In the genomic region with DNA sequence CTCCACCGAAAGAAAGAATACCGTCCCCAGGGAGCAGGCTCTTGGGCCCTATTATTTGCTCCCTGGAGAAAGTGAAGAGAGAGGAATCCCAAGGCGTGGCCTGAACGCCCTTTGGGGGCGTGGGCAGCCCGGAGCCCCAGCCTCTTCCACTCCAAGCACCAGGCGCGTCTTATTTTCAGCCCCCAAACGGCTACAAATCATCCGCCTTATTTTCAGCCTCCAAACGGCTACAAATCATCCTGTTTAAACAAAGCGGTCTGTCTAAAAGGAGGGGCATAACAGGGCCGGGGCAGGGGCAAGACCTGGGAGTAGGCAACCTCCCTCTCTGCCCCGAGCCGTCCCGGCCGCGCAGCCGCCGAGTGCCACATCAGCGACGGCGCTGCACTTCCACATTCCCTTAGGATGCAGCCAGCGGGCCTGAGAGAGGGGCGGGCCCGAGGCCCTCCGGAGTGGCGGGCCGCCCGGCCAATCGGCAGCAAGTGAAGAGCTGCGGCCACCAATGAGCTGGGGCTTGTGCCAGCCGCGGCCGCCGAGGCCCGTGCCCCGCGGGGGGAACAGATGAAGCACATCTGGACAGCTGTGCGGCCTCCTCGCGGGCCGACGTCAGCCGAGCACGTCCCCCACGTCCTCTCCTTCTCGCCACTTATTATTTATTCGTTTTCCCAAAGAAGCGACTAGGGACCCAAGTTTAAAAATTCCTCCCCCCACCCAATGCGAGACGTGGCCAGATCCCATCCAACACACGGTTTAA, we compare ENCODE assay signal across 8 cellular contexts. TPM values are rescaled to one million over a fixed set of nuclear protein-coding genes. Genes with fewer than 3 reads are reported as not detected.
DNase-seq lines count a peak whose midpoint lies in the region; ATAC-seq and TF ChIP-seq lines count a peak whose summit lies in the region.

A gene with protein sequence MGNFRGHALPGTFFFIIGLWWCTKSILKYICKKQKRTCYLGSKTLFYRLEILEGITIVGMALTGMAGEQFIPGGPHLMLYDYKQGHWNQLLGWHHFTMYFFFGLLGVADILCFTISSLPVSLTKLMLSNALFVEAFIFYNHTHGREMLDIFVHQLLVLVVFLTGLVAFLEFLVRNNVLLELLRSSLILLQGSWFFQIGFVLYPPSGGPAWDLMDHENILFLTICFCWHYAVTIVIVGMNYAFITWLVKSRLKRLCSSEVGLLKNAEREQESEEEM (plus strand): TSS at position 561 of the 751 bp plus-strand sequence. CDS start 62,593 bp downstream, outside the sequence.

- DNase-seq in BE2C (peak; percentile 96), GM19240 (ENCODE audit: insufficient read length, low spot score) (peak; percentile 88), NCI-H524 (lab: John Stamatoyannopoulos, UW) (peak; percentile 90 to 98), dorsolateral prefrontal cortex (peak; percentile 83 to 98 (median 94)), right lobe of liver (peak; percentile 96 to 98 (median 98))
- peak; percentile 33 to 34 for DNase-seq in activated CD4-positive, alpha-beta T cell treated with anti-CD3 and anti-CD28 coated beads, Interleukin-2, amount 50 U/mL, for 4 hours
- peak; percentile 81 for DNase-seq in stimulated activated CD4-positive, alpha-beta T cell treated with anti-CD3 and anti-CD28 coated beads, Interleukin-4, amount 100 ng/mL, for 1 hour

- H3K36me3 ChIP-seq in BE2C = no peaks in the 10 kb centered on the region
- H3K36me3 ChIP-seq in right lobe of liver = no peaks in the 10 kb centered on the region

- peak; percentile 90 for TF ChIP-seq POLR2A in right lobe of liver (IDR thresholded peaks at IDR 0.05)

- under 1% methylated on average over 16 of the region's 53 CpGs for WGBS in right lobe of liver (ENCODE audit: insufficient coverage, low coverage, low lambda C conversion rate, missing lambda C conversion rate)

- H3K27ac ChIP-seq in dorsolateral prefrontal cortex (peak within 1 kb of the TSS in 50 of 59 donors; percentile 15 to 90 (median 62)), right lobe of liver (peak within 1 kb of the TSS; percentile 71 to 91 (median 87))

- H3K4me3 ChIP-seq in BE2C (ENCODE audit: low read depth, low read length) (peak within 1 kb of the TSS; percentile 63), dorsolateral prefrontal cortex (peak within 1 kb of the TSS; percentile 44 to 85 (median 71)), right lobe of liver (peak within 1 kb of the TSS; percentile 53 to 61 (median 54))

- H3K4me1 ChIP-seq in BE2C = no peaks in the 10 kb centered on the region
- peaks cover 0 to 6% (median 2%) of the 10 kb centered on the region in 4 donors for H3K4me1 ChIP-seq in right lobe of liver

- TF ChIP-seq CTCF in BE2C (IDR thresholded peaks at IDR 0.05; ENCODE audit: low read depth, low read length) (no peak), dorsolateral prefrontal cortex (IDR thresholded peaks at IDR 0.05 in 54 of 56, conservative IDR thresholded peaks at IDR 0.05 in 2 of 56; ENCODE audit: low read depth in 1 of 56, partially characterized antibody in 56 of 56) (peak in 30 of 56 donors; percentile 9 to 61 (median 34)), right lobe of liver (IDR thresholded peaks at IDR 0.05) (peak in 1 of 4 donors; percentile 9)

- intact Hi-C loops in dorsolateral prefrontal cortex (cut with DNase I) = loop anchor here (5.0 to 10.0 kb wide), 3 partner anchors 87 to 213 kb away; a partner anchor contains a TSS
- intact Hi-C loops in right lobe of liver (cut with DNase I) = no loop called here

- ATAC-seq in HG03442 (IDR thresholded peaks at IDR 0.05; ENCODE audit: unreplicated experiment) (peak; percentile 95), right lobe of liver (peak; percentile 97 to 99 (median 98))

- no peaks in the 10 kb centered on the region for H3K9me3 ChIP-seq in BE2C
- H3K9me3 ChIP-seq in right lobe of liver = no peaks in the 10 kb centered on the region

- H3K27me3 ChIP-seq in BE2C (no peaks in the 10 kb centered on the region), dorsolateral prefrontal cortex (no peaks in the 10 kb centered on the region), right lobe of liver (no peaks in the 10 kb centered on the region)

RNA-seq across cellular contexts. Expression of the gene that starts here (rescaled TPM):
- 1.2 TPM for polyA plus RNA-seq in BE2C (2012; ENCODE audit: insufficient read depth, insufficient read length, low read depth)
- 1 to 10 TPM in 112 of 120 experiments, under 1 TPM in 8; 0.58 to 7.3 (median 2.3) TPM for total RNA-seq in dorsolateral prefrontal cortex
- 100 to 1,000 TPM in 1 of 6 experiments, 10 to 100 TPM in 5; 47.9 to 189 (median 54.2) TPM for total RNA-seq in right lobe of liver

Comparison
In these comparisons a context has a peak if more than half of its experiments do, and no peak if none do; other contexts are left out.
1. Peak in every context shown above with its lines: DNase-seq, ATAC-seq, H3K4me3 ChIP-seq and H3K27ac ChIP-seq.
2. RNA of the gene that starts here (total RNA-seq): 47.9 to 189 TPM in right lobe of liver; 0.58 to 7.3 TPM in dorsolateral prefrontal cortex; every median in the first group is over 4 times any median in the second.
3. DNase-seq: peak in every context shown above with its lines; median percentile 98 in right lobe of liver; 96 in BE2C; 94 in dorsolateral prefrontal cortex; 94 in NCI-H524; 88 in GM19240; 81 in stimulated activated CD4-positive, alpha-beta T cell treated with anti-CD3 and anti-CD28 coated beads, Interleukin-4, amount 100 ng/mL, for 1 hour; 34 in activated CD4-positive, alpha-beta T cell treated with anti-CD3 and anti-CD28 coated beads, Interleukin-2, amount 50 U/mL, for 4 hours.
4. intact Hi-C loops: an anchor here in dorsolateral prefrontal cortex (5.0 to 10.0 kb wide); none called in right lobe of liver.